Comparison of ENCODE assay signal across 1 cellular context in genomic region chr13:44331912-44332840, GRCh38.
TF ChIP-seq lines count a peak whose summit lies in the region.

No MANE protein-coding gene starts in this region.

TF ChIP-seq in GM23338, 12 proteins besides CTCF, POLR2A, EP300 and RAD21 (continued from another document):
- TF ChIP-seq REST (IDR thresholded peaks at IDR 0.05; ENCODE audit: unreplicated experiment), result no peak
- TF ChIP-seq ZNF114 (CRISPR knock-in tag; IDR thresholded peaks at IDR 0.05), result no peak
